19 cellular contexts compared by ENCODE assay signal in the genomic region with DNA sequence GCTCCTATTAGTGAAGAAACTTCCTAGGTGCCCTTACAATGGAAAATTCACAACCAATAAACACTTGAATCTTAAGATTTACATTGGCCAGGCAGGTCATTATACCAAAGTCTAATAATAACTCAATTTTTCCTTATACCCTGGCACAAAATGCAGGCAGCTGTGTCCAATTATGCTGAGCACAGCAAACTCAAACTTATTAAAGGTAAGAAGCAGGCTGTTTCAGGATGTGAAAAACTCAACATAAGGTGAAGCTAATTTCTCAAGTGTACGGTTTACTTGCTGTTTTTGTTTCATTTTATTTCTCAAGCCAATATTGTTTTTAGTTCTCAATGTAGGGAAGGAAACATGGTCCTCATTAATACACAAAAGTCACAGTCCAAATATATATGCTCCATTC.
DNase-seq lines count a peak whose midpoint lies in the region; ATAC-seq, FAIRE-seq and TF ChIP-seq lines count a peak whose summit lies in the region.
"Had no signal": no experiment of that assay in that cellular context is flagged by ENCODE, and none has a peak within 500 bp of the region (broad histone marks: within the 10 kb centered on the region; RNA-seq: fewer than 3 reads in every experiment).

No MANE protein-coding gene starts in this region.

- H3K4me1 ChIP-seq in HepG2 (ENCODE audit: insufficient read depth, low read length) (no peaks in the 10 kb centered on the region), right lobe of liver (no peaks in the 10 kb centered on the region), MM.1S (ENCODE audit: low read length) (peaks cover 16% of the 10 kb centered on the region), hepatocyte (ENCODE audit: insufficient read depth) (no peaks in the 10 kb centered on the region), OCI-LY7 (ENCODE audit: insufficient read depth, low read length, poor library complexity, severe bottlenecking) (no peaks in the 10 kb centered on the region)

- intact Hi-C loops in HepG2 (cut with micrococcal nuclease; ENCODE audit: unreplicated experiment), result no loop called here
- intact Hi-C loops in right lobe of liver (cut with DNase I), result no loop called here
- intact Hi-C loops in OCI-LY7 (cut with micrococcal nuclease; ENCODE audit: unreplicated experiment), result no loop called here

- no peak for ATAC-seq in HepG2
- no peak for ATAC-seq in right lobe of liver
- ATAC-seq in GM19452 (IDR thresholded peaks at IDR 0.05; ENCODE audit: unreplicated experiment), result no peak

- H3K9ac ChIP-seq in HepG2 (ENCODE audit: insufficient read depth, low read depth, low read length), result no peak overlapping the region
- peak overlapping the region; percentile 16; the same call in 1 of the 2 replicates for H3K9ac ChIP-seq in MM.1S (ENCODE audit: low read length)
- H3K9ac ChIP-seq: GM23248 had no signal

- H3K27ac ChIP-seq in HepG2 (ENCODE audit: extremely low read length, insufficient read depth, low read length), result no peak overlapping the region
- no peak overlapping the region for H3K27ac ChIP-seq in right lobe of liver
- peak overlapping the region; percentile 59 for H3K27ac ChIP-seq in MM.1S (ENCODE audit: low read length)
- no peak overlapping the region for H3K27ac ChIP-seq in hepatocyte
- no peak overlapping the region for H3K27ac ChIP-seq in OCI-LY7 (ENCODE audit: low read depth, low read length, poor library complexity, severe bottlenecking)
- H3K27ac ChIP-seq: GM23248 had no signal

- H3K9me2 ChIP-seq in MM.1S (replicated peaks; ENCODE audit: insufficient read depth, low read length) (no peaks in the 10 kb centered on the region), hepatocyte (replicated peaks; ENCODE audit: insufficient read depth) (no peaks in the 10 kb centered on the region), OCI-LY7 (ENCODE audit: insufficient read depth, low read length) (no peaks in the 10 kb centered on the region)

- no peaks in the 10 kb centered on the region for H3K36me3 ChIP-seq in HepG2 (replicated peaks in 1 of 2; ENCODE audit: control insufficient read depth in 1 of 2, insufficient read depth in 2 of 2, low read length in 2 of 2)
- H3K36me3 ChIP-seq in right lobe of liver, result no peaks in the 10 kb centered on the region
- no peaks in the 10 kb centered on the region for H3K36me3 ChIP-seq in MM.1S (replicated peaks; ENCODE audit: insufficient read depth, low read length)
- H3K36me3 ChIP-seq in hepatocyte (replicated peaks; ENCODE audit: insufficient read depth, low read depth), result no peaks in the 10 kb centered on the region
- H3K36me3 ChIP-seq in OCI-LY7 (ENCODE audit: insufficient read depth, low read length), result no peaks in the 10 kb centered on the region

- H3K4me2 ChIP-seq in HepG2 (ENCODE audit: low read depth, low read length) (no peak overlapping the region), MM.1S (ENCODE audit: low read depth, low read length) (peak overlapping the region; percentile 53; the same call in 1 of the 2 replicates), hepatocyte (peak overlapping the region; percentile 5), OCI-LY7 (ENCODE audit: low read length) (no peak overlapping the region)

- in situ Hi-C loops in HepG2 (cut with HindIII; ENCODE audit: extremely low pct_ligation_motif_present, low pct_unique_long_range_greater_than_20kb), result no loop called here

- BruUV-seq in HepG2 (replicated peaks; lab: Mats Ljungman, UMichigan) (no TSS peak), OCI-LY7 (replicated peaks; lab: Mats Ljungman, UMichigan) (no TSS peak)

- FAIRE-seq in HepG2 (lab: Jason Lieb, UNC), result no peak
- FAIRE-seq: G401.6, GM12892, H1 had no signal

- TF ChIP-seq CTCF in HepG2 (CRISPR knock-in tag; IDR thresholded peaks at IDR 0.05), result no peak
- no peak for TF ChIP-seq CTCF in right lobe of liver (IDR thresholded peaks at IDR 0.05)
- no peak for TF ChIP-seq CTCF in MM.1S (IDR thresholded peaks at IDR 0.05; ENCODE audit: low read length)
- no peak for TF ChIP-seq CTCF in hepatocyte (IDR thresholded peaks at IDR 0.05; ENCODE audit: poor library complexity)
- no peak for TF ChIP-seq CTCF in OCI-LY7 (conservative IDR thresholded peaks at IDR 0.05; ENCODE audit: low read length)

- H4K20me1 ChIP-seq in HepG2 (ENCODE audit: insufficient read depth, low read length), result no peaks in the 10 kb centered on the region
- H4K20me1 ChIP-seq in MM.1S (ENCODE audit: insufficient read depth, low read length), result no peaks in the 10 kb centered on the region
- H4K20me1 ChIP-seq in hepatocyte (ENCODE audit: insufficient read depth, poor library complexity, severe bottlenecking), result no peaks in the 10 kb centered on the region
- H4K20me1 ChIP-seq in OCI-LY7 (ENCODE audit: insufficient read depth, low read length), result no peaks in the 10 kb centered on the region

- H2AFZ ChIP-seq in HepG2 (ENCODE audit: low read length) (no peak overlapping the region), MM.1S (ENCODE audit: low read length) (peak overlapping the region; percentile 46), hepatocyte (no peak overlapping the region), OCI-LY7 (ENCODE audit: low read length) (no peak overlapping the region)
- H2AFZ ChIP-seq: GM23248 had no signal

- TF ChIP-seq RAD21 in HepG2 (CRISPR knock-in tag; IDR thresholded peaks at IDR 0.05), result no peak

- WGBS in HepG2 (ENCODE audit: low lambda C conversion rate), result 0% methylated on average over 1 of the region's 1 CpG
- 44% methylated on average over 1 of the region's 1 CpG for WGBS in right lobe of liver (ENCODE audit: insufficient coverage, low coverage, low lambda C conversion rate, missing lambda C conversion rate)
- WGBS in hepatocyte (ENCODE audit: low lambda C conversion rate, missing lambda C conversion rate), result 67% methylated on average over 1 of the region's 1 CpG

- H3K9me3 ChIP-seq in HepG2 (ENCODE audit: low read length) (no peaks in the 10 kb centered on the region; the same call in 1 of the 2 replicates), right lobe of liver (no peaks in the 10 kb centered on the region), MM.1S (replicated peaks; ENCODE audit: insufficient read depth, low read length) (no peaks in the 10 kb centered on the region), hepatocyte (ENCODE audit: low read depth) (no peaks in the 10 kb centered on the region), OCI-LY7 (ENCODE audit: low read length) (no peaks in the 10 kb centered on the region)

- DNase-seq in HepG2 (ENCODE audit: low spot score), result no peak
- DNase-seq in right lobe of liver, result no peak
- DNase-seq in MM.1S, result peak; percentile 74
- no peak for DNase-seq in hepatocyte (ENCODE audit: low spot score)
- DNase-seq in stimulated activated naive CD4-positive, alpha-beta T cell (lab: John Stamatoyannopoulos, UW), result no peak
- DNase-seq in OCI-LY7 (ENCODE audit: low spot score), result no peak
- DNase-seq: 8988T; C1 segment of cervical spinal cord; Calu3; CD4-positive, alpha-beta memory T cell; COR-L47; DND-41; GM23248; H7; HCEC 1CT had no signal

- H3K4me3 ChIP-seq in HepG2 (replicated peaks in 1 of 3; ENCODE audit: insufficient read depth in 1 of 3, low read depth in 2 of 3, low read length in 3 of 3) (no peak overlapping the region), right lobe of liver (no peak overlapping the region), MM.1S (ENCODE audit: low read length) (peak overlapping the region; percentile 24; the same call in 1 of the 2 replicates), hepatocyte (no peak overlapping the region), OCI-LY7 (ENCODE audit: low read depth, low read length, poor library complexity, severe bottlenecking) (no peak overlapping the region)
- H3K4me3 ChIP-seq: GM23248 had no signal

- POLR2A ChIA-PET in HepG2 (lab: Yijun Ruan, JAX), result no interaction called here
- POLR2A ChIA-PET in OCI-LY7 (lab: Charles Lee), result interaction anchor here (0.6 kb wide), 1 partner anchor 17 kb away, joined by 3 read pairs; no protein-coding TSS in a partner anchor

- TF ChIP-seq EP300 in HepG2 (IDR thresholded peaks at IDR 0.05; ENCODE audit: low read depth in 2 of 2, low read length in 2 of 2) (no peak), HepG2 (CRISPR knock-in tag; IDR thresholded peaks at IDR 0.05; ENCODE audit: borderline replicate concordance) (no peak)

- no peak for TF ChIP-seq POLR2A in HepG2 (IDR thresholded peaks at IDR 0.05; ENCODE audit: insufficient read depth in 1 of 2, low read depth in 2 of 2, low read length in 2 of 2)
- TF ChIP-seq POLR2A in right lobe of liver (IDR thresholded peaks at IDR 0.05), result no peak

- CTCF ChIA-PET in HepG2 (lab: Yijun Ruan, JAX; ENCODE audit: low intra/inter-chr PET ratio, low total read pairs), result no interaction called here
- CTCF ChIA-PET in OCI-LY7 (lab: Charles Lee; ENCODE audit: unreplicated experiment), result no interaction called here

- H3K27me3 ChIP-seq in HepG2 (ENCODE audit: control insufficient read depth in 1 of 2, insufficient read depth in 2 of 2, low read length in 2 of 2) (no peaks in the 10 kb centered on the region), right lobe of liver (no peaks in the 10 kb centered on the region), MM.1S (replicated peaks; ENCODE audit: insufficient read depth, low read length) (no peaks in the 10 kb centered on the region), hepatocyte (no peaks in the 10 kb centered on the region)

- no peaks in the 10 kb centered on the region for H3K79me2 ChIP-seq in HepG2 (ENCODE audit: insufficient read depth, low read length)
- no peaks in the 10 kb centered on the region for H3K79me2 ChIP-seq in MM.1S (ENCODE audit: low read length)
- no peaks in the 10 kb centered on the region for H3K79me2 ChIP-seq in hepatocyte
- no peaks in the 10 kb centered on the region for H3K79me2 ChIP-seq in OCI-LY7 (ENCODE audit: insufficient read depth, low read depth, low read length)

- H3F3A ChIP-seq in MM.1S (ENCODE audit: insufficient read depth, low read length), result peaks cover 11% of the 10 kb centered on the region

TF ChIP-seq in HepG2, 621 proteins besides CTCF, POLR2A, EP300 and RAD21 (continues in another document):
- TF ChIP-seq SRSF1 (optimal IDR thresholded peaks at IDR 0.05; ENCODE audit: low read depth, low read length) (no peak), ZNF589 (CRISPR knock-in tag; conservative IDR thresholded peaks at IDR 0.05) (no peak), ETV5 (CRISPR knock-in tag; IDR thresholded peaks at IDR 0.05; ENCODE audit: borderline replicate concordance) (no peak), ZNF562 (CRISPR knock-in tag; IDR thresholded peaks at IDR 0.05; ENCODE audit: borderline replicate concordance) (no peak), HOXA9 (CRISPR knock-in tag; IDR thresholded peaks at IDR 0.05; ENCODE audit: borderline replicate concordance) (no peak), ZFX (CRISPR knock-in tag; IDR thresholded peaks at IDR 0.05; ENCODE audit: low read depth) (no peak), MBD4 (IDR thresholded peaks at IDR 0.05; ENCODE audit: borderline replicate concordance, low read length) (no peak), MAFK (conservative IDR thresholded peaks at IDR 0.05 in 1 of 2, IDR thresholded peaks at IDR 0.05 in 1 of 2; ENCODE audit: low read length in 2 of 2) (peak; percentile 63 to 80; a peak in 3 of 4 replicates), ZNF207 (IDR thresholded peaks at IDR 0.05; ENCODE audit: borderline replicate concordance) (no peak)

Comparison
In these comparisons a context has a peak if more than half of its experiments do, and no peak if none do; other contexts are left out.
1. H3K4me2 ChIP-seq: peak in MM.1S (single experiment) and hepatocyte (single experiment); none in HepG2 (single experiment) and OCI-LY7 (single experiment).